10 cellular contexts compared by ENCODE assay signal in the genomic region with DNA sequence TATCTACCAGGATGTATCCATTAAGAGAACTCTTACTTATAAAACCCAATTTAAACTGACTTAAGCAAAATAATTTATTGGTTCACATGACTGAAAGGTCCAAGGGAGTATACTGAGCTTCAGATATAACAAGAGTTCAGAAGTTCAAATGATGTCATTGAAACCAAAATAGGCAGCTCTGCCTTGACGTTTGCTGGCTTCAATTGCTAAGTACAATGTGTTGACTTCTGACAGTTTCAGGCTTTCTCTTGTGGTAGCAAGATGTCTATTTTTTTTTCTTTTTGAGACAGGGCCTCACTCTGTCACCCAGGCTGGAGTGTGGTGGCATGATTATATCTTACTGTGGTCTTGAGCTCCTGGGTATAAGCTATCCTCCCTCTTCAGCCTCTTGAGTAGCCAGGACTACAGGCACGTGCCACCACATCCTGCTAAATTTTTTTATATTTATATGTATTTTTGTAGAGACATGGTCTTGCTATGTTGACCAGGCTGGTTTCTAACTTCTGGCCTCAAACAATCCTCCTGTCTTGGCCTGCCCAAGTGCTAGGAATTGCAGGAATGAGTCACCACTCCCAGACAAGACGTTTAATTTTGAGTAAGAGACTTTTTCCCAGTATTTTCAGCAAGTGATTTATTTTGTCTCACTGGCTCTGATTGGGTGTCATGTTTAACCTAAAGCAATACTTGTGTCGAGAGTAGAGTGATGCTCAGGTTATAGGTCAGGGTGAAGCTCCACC.
DNase-seq lines count a peak whose midpoint lies in the region; ATAC-seq and TF ChIP-seq lines count a peak whose summit lies in the region.
"Had no signal": no experiment of that assay in that cellular context is flagged by ENCODE, and none has a peak within 500 bp of the region (broad histone marks: within the 10 kb centered on the region; RNA-seq: fewer than 3 reads in every experiment).

No MANE protein-coding gene starts in this region.

- 8 to 9% methylated on average over 4 of the region's 4 CpGs for WGBS in aorta, 2 donors

- H3K27me3 ChIP-seq in RWPE2 (ENCODE audit: insufficient read depth, poor library complexity, severe bottlenecking) (no peaks in the 10 kb centered on the region), aorta (ENCODE audit: control insufficient read depth in 1 of 2, insufficient read depth in 2 of 2, low read length in 1 of 2) (peaks cover 0 to 1% of the 10 kb centered on the region in 2 donors)

- H3K9me3 Mint-ChIP-seq in stimulated activated naive CD8-positive, alpha-beta T cell treated with anti-CD3 and anti-CD28 coated beads, Interleukin-15, amount 100 ng/mL, for 72 hours = no peaks in the 10 kb centered on the region

- no peaks in the 10 kb centered on the region for H3K4me1 Mint-ChIP-seq in stimulated activated naive CD8-positive, alpha-beta T cell treated with anti-CD3 and anti-CD28 coated beads, Interleukin-15, amount 100 ng/mL, for 72 hours

- TF ChIP-seq CTCF in RWPE2 (IDR thresholded peaks at IDR 0.05; ENCODE audit: poor library complexity, severe bottlenecking) = no peak

- H3K4me1 ChIP-seq in RWPE2 (ENCODE audit: insufficient read depth, poor library complexity, severe bottlenecking) = peaks cover 9% of the 10 kb centered on the region
- H3K4me1 ChIP-seq in aorta (ENCODE audit: control insufficient read depth in 1 of 2, insufficient read depth in 2 of 2, low read length in 2 of 2) = no peaks in the 10 kb centered on the region

- peak; percentile 39 for ATAC-seq in stimulated activated naive CD8-positive, alpha-beta T cell treated with anti-CD3 and anti-CD28 coated beads, Interleukin-15, amount 100 ng/mL, for 72 hours
- ATAC-seq in stimulated activated naive CD8-positive, alpha-beta T cell treated with anti-CD3 and anti-CD28 coated beads, Interleukin-15, Interleukin-2, amounts not matched to agents 100 U/mL and 50 U/mL, for 24 hours = no peak
- ATAC-seq in HG02973 (IDR thresholded peaks at IDR 0.05; ENCODE audit: unreplicated experiment) = peak; percentile 72
- ATAC-seq in RWPE2 (ENCODE audit: low read depth) = peak; percentile 84
- peak; percentile 11 for ATAC-seq in aorta (ENCODE audit: low FRiP score)

- peak overlapping the region in 1 of 2 donors; percentile 54 for H3K27ac Mint-ChIP-seq in stimulated activated naive CD8-positive, alpha-beta T cell treated with anti-CD3 and anti-CD28 coated beads, Interleukin-15, amount 100 ng/mL, for 72 hours

- intact Hi-C loops in aorta (cut with DNase I) = no loop called here

- no peaks in the 10 kb centered on the region for H3K36me3 ChIP-seq in RWPE2 (ENCODE audit: low read depth)
- H3K36me3 ChIP-seq in aorta (ENCODE audit: control insufficient read depth in 1 of 2, insufficient read depth in 2 of 2, low read length in 1 of 2) = no peaks in the 10 kb centered on the region

- H3K4me3 Mint-ChIP-seq in stimulated activated naive CD8-positive, alpha-beta T cell treated with anti-CD3 and anti-CD28 coated beads, Interleukin-15, amount 100 ng/mL, for 72 hours = no peak overlapping the region

- no peak overlapping the region for H3K4me3 ChIP-seq in RWPE2 (ENCODE audit: severe bottlenecking)
- no peak overlapping the region for H3K4me3 ChIP-seq in aorta (ENCODE audit: low read length in 2 of 2)

- no peaks in the 10 kb centered on the region for H3K27me3 Mint-ChIP-seq in stimulated activated naive CD8-positive, alpha-beta T cell treated with anti-CD3 and anti-CD28 coated beads, Interleukin-15, amount 100 ng/mL, for 72 hours

- H3K27ac ChIP-seq in RWPE2 (ENCODE audit: poor library complexity, severe bottlenecking) = peak overlapping the region; percentile 23
- H3K27ac ChIP-seq in aorta (ENCODE audit: low read depth in 1 of 2, low read length in 2 of 2) = no peak overlapping the region

- H3K9me3 ChIP-seq in RWPE2 (ENCODE audit: severe bottlenecking) (no peaks in the 10 kb centered on the region), aorta (ENCODE audit: control insufficient read depth, low read length) (no peaks in the 10 kb centered on the region)
- H3K9me3 ChIP-seq: SK-N-SH had no signal

- no peak for DNase-seq in stimulated activated naive CD8-positive, alpha-beta T cell treated with anti-CD3 and anti-CD28 coated beads, Interleukin-15, amount 100 ng/mL, for 72 hours
- DNase-seq in stimulated activated naive CD8-positive, alpha-beta T cell treated with anti-CD3 and anti-CD28 coated beads, Interleukin-15, Interleukin-2, amounts not matched to agents 100 U/mL and 50 U/mL, for 24 hours = no peak
- DNase-seq in RWPE2 (ENCODE audit: low spot score) (no peak), aorta (no peak), NCI-H1417 (lab: John Stamatoyannopoulos, UW) (no peak), NCI-H2107 treated with DMSO at 0.1 percent for 48 hours (lab: John Stamatoyannopoulos, UW; ENCODE audit: unreplicated experiment) (no peak)
- DNase-seq in activated CD8-positive, alpha-beta memory T cell treated with anti-CD3 and anti-CD28 coated beads, Interleukin-2, amount 50 U/mL, for 48 hours = no peak
- DNase-seq: NCI-H1930, SK-N-SH had no signal
